7 cellular contexts compared by ENCODE assay signal in genomic region chr10:38403347-38404117, GRCh38.
DNase-seq lines count a peak whose midpoint lies in the region; TF ChIP-seq lines count a peak whose summit lies in the region.
"Not testable (repeated sequence)": the region's sequence is repeated elsewhere in the genome, so short reads cannot be mapped to it uniquely, and the experiment has no call there.

No MANE protein-coding gene starts in this region.

- H3K27ac ChIP-seq in OCI-LY3 (ENCODE audit: low read length): peak overlapping the region; percentile 67

- H3K9me3 Mint-ChIP-seq in activated T-helper 1 cell treated with anti-CD3 and anti-CD28 coated beads, Interleukin-12 subunit alpha, Interleukin-12 subunit beta, Interleukin-2, Interleukin-4 antibody, amounts not matched to agents 30 ng/mL and 10 ng/mL and 1 ng/mL, durations not matched to agents 14 hours and 24 hours and 36 hours: not testable (repeated sequence)

- not testable (repeated sequence) for H3K4me1 ChIP-seq in OCI-LY3 (ENCODE audit: low read length); skeletal muscle satellite cell (ENCODE audit: control insufficient read depth, insufficient read depth, low read length)
- H3K4me1 ChIP-seq in mononuclear cell (ENCODE audit: insufficient read depth, low read length): peaks cover 14% of the 10 kb centered on the region

- peak overlapping the region; percentile 76 for H3K4me3 ChIP-seq in OCI-LY3 (ENCODE audit: low read length)
- peak overlapping the region; percentile 62 for H3K4me3 ChIP-seq in choroid plexus epithelial cell (ENCODE audit: low read depth, low read length)
- H3K4me3 ChIP-seq in mononuclear cell (ENCODE audit: low read length): peak overlapping the region; percentile 46
- peak overlapping the region; percentile 76 for H3K4me3 ChIP-seq in skeletal muscle satellite cell (ENCODE audit: low read length)

- in situ Hi-C loops in G401 (cut with HindIII; ENCODE audit: low sequenced_read_pairs): not testable (repeated sequence)

- peak overlapping the region; percentile 90 for H3K4me3 Mint-ChIP-seq in activated T-helper 1 cell treated with anti-CD3 and anti-CD28 coated beads, Interleukin-12 subunit alpha, Interleukin-12 subunit beta, Interleukin-2, Interleukin-4 antibody, amounts not matched to agents 30 ng/mL and 10 ng/mL and 1 ng/mL, durations not matched to agents 14 hours and 24 hours and 36 hours

- H3K27ac Mint-ChIP-seq in activated T-helper 1 cell treated with anti-CD3 and anti-CD28 coated beads, Interleukin-12 subunit alpha, Interleukin-12 subunit beta, Interleukin-2, Interleukin-4 antibody, amounts not matched to agents 30 ng/mL and 10 ng/mL and 1 ng/mL, durations not matched to agents 14 hours and 24 hours and 36 hours: peak overlapping the region; percentile 96

- not testable (repeated sequence) for H3K79me2 ChIP-seq in OCI-LY3 (ENCODE audit: low read length)

- H3K9ac ChIP-seq in OCI-LY3 (ENCODE audit: low read length): peak overlapping the region; percentile 63
- peak overlapping the region; percentile 90 for H3K9ac ChIP-seq in skeletal muscle satellite cell (ENCODE audit: low read depth, low read length)

- H3K36me3 Mint-ChIP-seq in activated T-helper 1 cell treated with anti-CD3 and anti-CD28 coated beads, Interleukin-12 subunit alpha, Interleukin-12 subunit beta, Interleukin-2, Interleukin-4 antibody, amounts not matched to agents 30 ng/mL and 10 ng/mL and 1 ng/mL, durations not matched to agents 14 hours and 24 hours and 36 hours (ENCODE audit: low read depth): not testable (repeated sequence)

- intact Hi-C loops in activated T-helper 1 cell treated with anti-CD3 and anti-CD28 coated beads, Interleukin-12 subunit alpha, Interleukin-12 subunit beta, Interleukin-2, Interleukin-4 antibody, amounts not matched to agents 30 ng/mL and 10 ng/mL and 1 ng/mL, durations not matched to agents 14 hours and 24 hours and 36 hours (cut with micrococcal nuclease): loop anchor here (5.0 kb wide), 1 partner anchor 41 kb away; no protein-coding TSS in a partner anchor

- not testable (repeated sequence) for H3K9me3 ChIP-seq in OCI-LY3 (ENCODE audit: insufficient read depth, low read length); mononuclear cell (ENCODE audit: low read depth, low read length); skeletal muscle satellite cell (replicated peaks; ENCODE audit: low read length)

- not testable (repeated sequence) for H4K20me1 ChIP-seq in OCI-LY3 (ENCODE audit: insufficient read depth, low read length)

- not testable (repeated sequence) for TF ChIP-seq CTCF in OCI-LY3 (IDR thresholded peaks at IDR 0.05; ENCODE audit: low read depth, low read length); choroid plexus epithelial cell (conservative IDR thresholded peaks at IDR 0.05; ENCODE audit: low read depth, low read length)

- not testable (repeated sequence) for H3K27me3 Mint-ChIP-seq in activated T-helper 1 cell treated with anti-CD3 and anti-CD28 coated beads, Interleukin-12 subunit alpha, Interleukin-12 subunit beta, Interleukin-2, Interleukin-4 antibody, amounts not matched to agents 30 ng/mL and 10 ng/mL and 1 ng/mL, durations not matched to agents 14 hours and 24 hours and 36 hours (ENCODE audit: insufficient read depth)

- not testable (repeated sequence) for H2AFZ ChIP-seq in OCI-LY3 (ENCODE audit: low read depth, low read length)

- H3K4me1 Mint-ChIP-seq in activated T-helper 1 cell treated with anti-CD3 and anti-CD28 coated beads, Interleukin-12 subunit alpha, Interleukin-12 subunit beta, Interleukin-2, Interleukin-4 antibody, amounts not matched to agents 30 ng/mL and 10 ng/mL and 1 ng/mL, durations not matched to agents 14 hours and 24 hours and 36 hours (ENCODE audit: low read depth): not testable (repeated sequence)

- peak; percentile 19 for DNase-seq in G401 (ENCODE audit: low spot score)
- not testable (repeated sequence) for DNase-seq in activated T-helper 1 cell treated with anti-CD3 and anti-CD28 coated beads, Interleukin-12 subunit alpha, Interleukin-12 subunit beta, Interleukin-2, Interleukin-4 antibody, amounts not matched to agents 30 ng/mL and 10 ng/mL and 1 ng/mL, durations not matched to agents 14 hours and 24 hours and 36 hours (ENCODE audit: low spot score)
- peak; percentile 18 for DNase-seq in choroid plexus epithelial cell (ENCODE audit: low read depth)
- peak; percentile 20 for DNase-seq in glomerular visceral epithelial cell (ENCODE audit: extremely low spot score)

- peak overlapping the region; percentile 37 for H3K4me2 ChIP-seq in OCI-LY3 (ENCODE audit: low read length)
- peak overlapping the region; percentile 86 for H3K4me2 ChIP-seq in skeletal muscle satellite cell (ENCODE audit: low read length)

- H3K27me3 ChIP-seq in OCI-LY3 (ENCODE audit: low read depth, low read length); mononuclear cell (ENCODE audit: insufficient read depth, low read length); skeletal muscle satellite cell (ENCODE audit: control insufficient read depth, insufficient read depth, low read length): not testable (repeated sequence)

- H3K36me3 ChIP-seq in OCI-LY3 (replicated peaks; ENCODE audit: low read depth, low read length); skeletal muscle satellite cell (ENCODE audit: insufficient read depth, low read length): not testable (repeated sequence)
